Comparison of ENCODE assay signal across 1 cellular context in the genomic region with DNA sequence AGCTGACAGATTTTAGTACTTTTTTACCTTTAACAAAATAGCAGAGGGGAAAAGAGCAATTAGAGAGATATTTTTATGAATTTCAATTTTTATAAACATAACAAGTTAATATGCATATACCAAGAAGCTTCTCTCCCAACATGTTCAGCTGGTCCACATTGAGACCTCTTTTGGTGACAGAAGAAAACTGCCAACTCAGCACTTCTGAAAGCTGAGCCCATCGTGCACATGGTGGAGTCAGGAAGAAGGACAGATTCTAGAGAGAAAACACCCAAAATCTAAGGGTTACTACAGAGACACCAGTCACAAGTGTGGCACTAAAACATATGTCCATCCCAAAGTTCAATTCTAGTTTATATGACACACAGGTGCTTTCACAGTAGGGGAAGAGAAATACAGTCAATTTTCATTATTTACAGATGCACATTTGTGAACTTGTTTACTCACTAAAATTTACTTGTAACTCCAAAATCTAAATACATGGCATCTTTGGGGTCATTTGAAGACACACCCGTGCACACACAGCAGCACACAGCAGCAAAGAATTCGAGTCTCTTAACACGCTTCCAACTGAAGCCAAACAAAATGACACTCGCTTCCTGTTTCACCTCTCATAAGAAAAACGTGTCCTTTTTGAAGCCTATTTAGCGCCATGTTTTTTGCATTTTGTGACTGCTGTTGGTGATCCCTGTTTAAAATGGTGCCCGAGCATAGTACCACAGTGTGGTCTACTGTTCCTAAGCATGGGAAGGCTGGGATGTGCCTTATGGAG.
TF ChIP-seq lines count a peak whose summit lies in the region.

No MANE protein-coding gene starts in this region.

TF ChIP-seq in H1, 55 proteins besides CTCF, POLR2A, EP300 and RAD21:
- TF ChIP-seq TEAD4 (IDR thresholded peaks at IDR 0.05; ENCODE audit: low read depth, low read length) (no peak), MAFK (IDR thresholded peaks at IDR 0.05; ENCODE audit: low read depth, low read length) (peak; percentile 98)
- TF ChIP-seq, protein P1, sequence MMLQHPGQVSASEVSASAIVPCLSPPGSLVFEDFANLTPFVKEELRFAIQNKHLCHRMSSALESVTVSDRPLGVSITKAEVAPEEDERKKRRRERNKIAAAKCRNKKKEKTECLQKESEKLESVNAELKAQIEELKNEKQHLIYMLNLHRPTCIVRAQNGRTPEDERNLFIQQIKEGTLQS (IDR thresholded peaks at IDR 0.05; ENCODE audit: insufficient read depth, low read depth, low read length): no peak
